Comparison of ENCODE assay signal across 8 cellular contexts in the genomic region with DNA sequence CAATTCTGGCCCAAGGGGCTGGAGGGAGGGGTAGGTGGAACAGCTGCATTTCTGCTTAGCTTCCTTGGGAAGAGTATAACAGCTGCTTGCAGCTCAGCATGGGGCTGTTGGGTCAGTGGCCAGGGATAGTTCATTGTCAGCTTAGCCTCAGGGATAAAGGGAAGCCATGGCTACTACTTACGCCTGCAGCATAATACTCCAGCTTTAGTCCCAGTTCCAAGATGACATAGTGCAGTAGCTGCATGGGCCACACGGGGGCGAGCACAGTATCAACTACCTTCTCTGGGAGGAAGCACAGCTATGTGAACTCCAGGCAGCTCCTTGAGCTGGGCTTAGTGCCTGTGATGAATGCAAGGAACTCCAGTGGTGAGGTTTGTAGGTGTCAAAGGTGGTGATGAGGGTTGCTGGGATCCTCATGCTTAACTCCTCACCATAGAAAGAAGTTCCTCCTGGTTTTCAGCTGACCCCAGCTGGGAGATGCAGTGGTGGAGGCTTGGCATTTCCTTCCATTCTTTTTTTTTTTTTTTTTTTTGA. TPM values are rescaled to one million over a fixed set of nuclear protein-coding genes. Genes with fewer than 3 reads are reported as not detected.
A peak's percentile ranks its signal among the peaks of the same experiment; 100 is the strongest.
DNase-seq lines count a peak whose midpoint lies in the region; TF ChIP-seq lines count a peak whose summit lies in the region.

No MANE protein-coding gene starts in this region.

- H3K9me3 ChIP-seq in GM23248 (ENCODE audit: low read depth) (peaks cover 10% of the 10 kb centered on the region), adipocyte (ENCODE audit: control insufficient read depth, low read length) (peaks cover 27% of the 10 kb centered on the region), right atrium auricular region (peaks cover 0 to 25% of the 10 kb centered on the region in 2 donors), sigmoid colon (peaks cover 6 to 9% (median 7%) of the 10 kb centered on the region in 4 donors)

- TF ChIP-seq POLR2A in sigmoid colon (IDR thresholded peaks at IDR 0.05): no peak

- in situ Hi-C loops in GM23248 (cut with MboI): no loop called here

- 10 to 15% methylated on average over 3 of the region's 3 CpGs for WGBS in GM23248 (ENCODE audit: low coverage in 1 of 2, low lambda C conversion rate in 2 of 2, missing lambda C conversion rate in 2 of 2), 2 experiments
- WGBS in sigmoid colon, 2 donors: 11 to 26% methylated on average over 3 of the region's 3 CpGs

- DNase-seq in GM23248 (peak; percentile 90), KG1 (lab: John Stamatoyannopoulos, UW) (peak; percentile 62), T follicular helper cell (ENCODE audit: low read depth) (peak; percentile 45), adipocyte (ENCODE audit: low read depth) (peak; percentile 88), right atrium auricular region (ENCODE audit: low spot score) (peak; percentile 92), sigmoid colon (peak; percentile 91), DMS79 (lab: John Stamatoyannopoulos, UW) (no peak)

- H3K9me2 ChIP-seq in GM23248 (ENCODE audit: insufficient read depth): no peaks in the 10 kb centered on the region

- TF ChIP-seq CTCF in GM12872 (IDR thresholded peaks at IDR 0.05; ENCODE audit: insufficient read depth, low read depth, low read length): peak; percentile 97
- TF ChIP-seq CTCF in right atrium auricular region (IDR thresholded peaks at IDR 0.05): peak; percentile 79 to 86
- TF ChIP-seq CTCF in sigmoid colon (IDR thresholded peaks at IDR 0.05): peak; percentile 71 to 89 (median 81)

- H3K36me3 ChIP-seq in GM23248 (ENCODE audit: low read depth) (no peaks in the 10 kb centered on the region), adipocyte (ENCODE audit: control insufficient read depth, insufficient read depth, low read length, severe bottlenecking) (no peaks in the 10 kb centered on the region), right atrium auricular region (no peaks in the 10 kb centered on the region), sigmoid colon (no peaks in the 10 kb centered on the region)

- H3K9ac ChIP-seq in GM23248 (no peak overlapping the region), adipocyte (ENCODE audit: low read length) (no peak overlapping the region)

- no peak overlapping the region for H3K4me2 ChIP-seq in GM23248 (ENCODE audit: unreplicated experiment)

- no peak for TF ChIP-seq EP300 in sigmoid colon (IDR thresholded peaks at IDR 0.05)

- no peaks in the 10 kb centered on the region for H3F3A ChIP-seq in GM23248 (ENCODE audit: insufficient read depth)

- H3K4me1 ChIP-seq in GM23248 (ENCODE audit: insufficient read depth): no peaks in the 10 kb centered on the region
- H3K4me1 ChIP-seq in adipocyte (ENCODE audit: control insufficient read depth, insufficient read depth, low read length): no peaks in the 10 kb centered on the region
- H3K4me1 ChIP-seq in right atrium auricular region: no peaks in the 10 kb centered on the region
- peaks cover 0 to 5% (median 0%) of the 10 kb centered on the region in 4 donors for H3K4me1 ChIP-seq in sigmoid colon

- no peak overlapping the region for H2AFZ ChIP-seq in GM23248

- H3K4me3 ChIP-seq in GM23248 (no peak overlapping the region), adipocyte (ENCODE audit: low read length) (no peak overlapping the region), right atrium auricular region (no peak overlapping the region), sigmoid colon (no peak overlapping the region)

- intact Hi-C loops in sigmoid colon (cut with DNase I): no loop called here

- H4K20me1 ChIP-seq in GM23248 (ENCODE audit: insufficient read depth): no peaks in the 10 kb centered on the region

- H3K79me2 ChIP-seq in GM23248 (ENCODE audit: insufficient read depth): no peaks in the 10 kb centered on the region

- 0 out of 2 replicates have a peak, but pooled peaks cover 4% of the 10 kb centered on the region for H3K27me3 ChIP-seq in GM23248 (replicated peaks; ENCODE audit: insufficient read depth)
- H3K27me3 ChIP-seq in adipocyte (replicated peaks; ENCODE audit: control insufficient read depth, insufficient read depth, low read length): no peaks in the 10 kb centered on the region
- H3K27me3 ChIP-seq in right atrium auricular region: no peaks in the 10 kb centered on the region
- no peaks in the 10 kb centered on the region for H3K27me3 ChIP-seq in sigmoid colon

- no peak overlapping the region for H3K27ac ChIP-seq in GM23248
- H3K27ac ChIP-seq in right atrium auricular region: no peak overlapping the region
- H3K27ac ChIP-seq in sigmoid colon: peak overlapping the region in 1 of 4 donors; percentile 49

RNA-seq across cellular contexts. Expression of a gene that starts 35.4 kb away (rescaled TPM):
- 303 and 305 TPM in 2 replicates for total RNA-seq in GM23248 (2014; rRNA removed; shearing (Covaris generic))
- 45.6 and 47.8 TPM in 2 replicates for polyA plus RNA-seq in GM23248 (2016; fragmentation: Nextera tagmentation; extraction: Ambion mirVana)
- 100 to 1,000 TPM; 471 to 664 TPM for total RNA-seq in right atrium auricular region
- total RNA-seq in sigmoid colon: 1,000 to 10,000 TPM in 2 of 4 donors, 100 to 1,000 TPM in 2; 753 to 1,323 (median 1,092) TPM
- polyA plus RNA-seq in sigmoid colon: 100 to 1,000 TPM in 2 of 3 donors, 10 to 100 TPM in 1; 60.6 to 200 (median 108) TPM
